ENCODE assay signal across 8 cellular contexts in the genomic region with DNA sequence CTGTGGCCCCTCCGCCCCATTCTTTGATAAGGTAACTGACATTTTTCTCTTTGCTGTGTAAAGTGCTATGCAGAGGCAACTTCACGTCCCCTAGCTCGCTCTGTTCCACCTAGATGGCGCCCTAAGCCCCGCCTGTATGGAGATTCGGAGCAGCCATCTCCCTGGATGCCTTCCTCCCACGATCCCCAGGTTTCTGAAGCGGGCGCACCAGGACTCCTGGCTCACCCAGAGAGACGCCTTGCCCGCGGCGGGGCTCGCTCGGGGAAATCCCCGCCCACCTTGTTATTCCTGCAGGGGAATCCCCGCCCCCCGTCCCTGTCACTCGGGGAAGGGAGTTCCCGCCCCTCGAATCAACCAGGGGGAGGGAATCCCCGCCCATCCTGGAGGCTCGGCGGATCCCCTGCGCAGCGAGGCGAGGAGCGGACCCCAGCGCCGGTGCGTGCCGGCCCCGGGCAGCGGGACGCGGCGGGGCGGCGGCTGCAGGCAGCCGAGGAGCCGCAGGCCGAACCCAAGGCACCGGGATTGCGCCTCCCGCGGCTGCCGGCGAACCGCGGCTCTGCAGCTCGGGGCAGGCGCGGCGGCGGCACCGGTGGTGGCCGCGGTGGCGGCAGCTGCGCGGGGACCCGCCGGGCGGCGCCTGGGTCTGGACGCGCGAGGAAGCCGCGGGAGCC. TPM values are rescaled to one million over a fixed set of nuclear protein-coding genes. Genes with fewer than 3 reads are reported as not detected.
DNase-seq lines count a peak whose midpoint lies in the region; ATAC-seq and TF ChIP-seq lines count a peak whose summit lies in the region.

A gene (plus strand): TSS at position 384 of the 671 bp plus-strand sequence.

- peak within 1 kb of the TSS; percentile 69 for H3K9ac ChIP-seq in mesendoderm (ENCODE audit: low read length)

- H3K4me2 ChIP-seq in mesendoderm (ENCODE audit: low read length): peak within 1 kb of the TSS; percentile 63

- H3K4me1 ChIP-seq in BE2C (peaks cover 4% of the 10 kb centered on the region; the same call in 1 of the 2 replicates), mesendoderm (ENCODE audit: control insufficient read depth, low read depth, low read length) (no peaks in the 10 kb centered on the region)

- peak; percentile 59 for TF ChIP-seq CTCF in BE2C (IDR thresholded peaks at IDR 0.05; ENCODE audit: low read depth, low read length)

- peaks cover 8 to 11% of the 10 kb centered on the region in 2 donors for H3K4me1 Mint-ChIP-seq in effector memory CD8-positive, alpha-beta T cell (ENCODE audit: low read depth in 2 of 2)

- peak within 1 kb of the TSS; percentile 71 for H3K4me3 ChIP-seq in BE2C (ENCODE audit: low read depth, low read length)
- H3K4me3 ChIP-seq in mesendoderm (ENCODE audit: low read length): peak within 1 kb of the TSS; percentile 48

- no peaks in the 10 kb centered on the region for H3K9me3 ChIP-seq in BE2C

- no peak within 1 kb of the TSS for H2BK5ac ChIP-seq in mesendoderm (ENCODE audit: low read length)

- H3K56ac ChIP-seq in mesendoderm (ENCODE audit: low read length): peak within 1 kb of the TSS; percentile 78

- H3K36me3 Mint-ChIP-seq in effector memory CD8-positive, alpha-beta T cell (ENCODE audit: insufficient read depth): no peaks in the 10 kb centered on the region

- WGBS in mesendoderm (ENCODE audit: extremely low coverage, insufficient coverage, low lambda C conversion rate): no CpG with 5 or more reads among the region's 70 CpGs

- no peaks in the 10 kb centered on the region for H3K79me2 ChIP-seq in mesendoderm (ENCODE audit: control insufficient read depth, insufficient read depth, low read length)

- H3K27me3 ChIP-seq in BE2C (0 out of 2 replicates have a peak, but pooled peaks cover 3% of the 10 kb centered on the region), mesendoderm (ENCODE audit: insufficient read depth, low read length, poor library complexity) (no peaks in the 10 kb centered on the region)

- ATAC-seq in GM19324 (IDR thresholded peaks at IDR 0.05; ENCODE audit: low FRiP score, unreplicated experiment): peak; percentile 85
- peak; percentile 71 for ATAC-seq in HG03442 (IDR thresholded peaks at IDR 0.05; ENCODE audit: unreplicated experiment)
- peak; percentile 77 for ATAC-seq in effector memory CD8-positive, alpha-beta T cell (replicated peaks)

- no peak within 1 kb of the TSS for H3K4ac ChIP-seq in mesendoderm (ENCODE audit: low read depth, low read length)

- no peaks in the 10 kb centered on the region for H3K9me3 Mint-ChIP-seq in effector memory CD8-positive, alpha-beta T cell

- H2BK15ac ChIP-seq in mesendoderm (replicated peaks; ENCODE audit: low read depth): no peak within 1 kb of the TSS

- H3K27me3 Mint-ChIP-seq in effector memory CD8-positive, alpha-beta T cell: peaks cover 25 to 33% of the 10 kb centered on the region in 2 donors

- no peak within 1 kb of the TSS for H3K27ac ChIP-seq in mesendoderm (ENCODE audit: low read depth, low read length)

- H3K36me3 ChIP-seq in BE2C: no peaks in the 10 kb centered on the region
- H3K36me3 ChIP-seq in mesendoderm (ENCODE audit: control insufficient read depth, insufficient read depth, low read length): no peaks in the 10 kb centered on the region

- H3K23ac ChIP-seq in mesendoderm (ENCODE audit: low read length): no peak within 1 kb of the TSS

- no peak within 1 kb of the TSS for H4K5ac ChIP-seq in mesendoderm (ENCODE audit: low read length)

- DNase-seq in BE2C: peak; percentile 96
- peak; percentile 75 for DNase-seq in NCI-H774 (lab: John Stamatoyannopoulos, UW)
- peak; percentile 22 to 48 for DNase-seq in activated CD8-positive, alpha-beta memory T cell treated with anti-CD3 and anti-CD28 coated beads for 1 hour (ENCODE audit: extremely low read depth in 1 of 2, low read depth in 1 of 2)
- DNase-seq in effector memory CD8-positive, alpha-beta T cell: peak; percentile 41 to 61 (median 53)
- DNase-seq in mesendoderm: peak; percentile 79
- DNase-seq in stimulated activated CD8-positive, alpha-beta memory T cell treated with anti-CD3 and anti-CD28 coated beads, Interleukin-15, amount 100 ng/mL, for 1 hour (ENCODE audit: low read depth): peak; percentile 38

- H3K18ac ChIP-seq in mesendoderm (ENCODE audit: low read length): peak within 1 kb of the TSS; percentile 20

- H3K79me1 ChIP-seq in mesendoderm (ENCODE audit: low read length): no peaks in the 10 kb centered on the region

- no peak within 1 kb of the TSS for H2AK5ac ChIP-seq in mesendoderm (ENCODE audit: low read length)

- H2BK120ac ChIP-seq in mesendoderm (ENCODE audit: low read depth, low read length): no peak within 1 kb of the TSS

- no peak within 1 kb of the TSS for H4K8ac ChIP-seq in mesendoderm (ENCODE audit: low read depth, low read length)

- H3K27ac Mint-ChIP-seq in effector memory CD8-positive, alpha-beta T cell: peak within 1 kb of the TSS in 1 of 2 donors; percentile 78

- H3K4me3 Mint-ChIP-seq in effector memory CD8-positive, alpha-beta T cell: peak within 1 kb of the TSS; percentile 83 to 87

RNA-seq across cellular contexts. Expression of the gene that starts here (rescaled TPM):
- polyA plus RNA-seq in BE2C (2012; ENCODE audit: insufficient read depth, insufficient read length, low read depth): 2.2 TPM
- 1.6 TPM for polyA plus RNA-seq in mesendoderm (2013, experiment 1 of 2)
- polyA plus RNA-seq in mesendoderm (2013, experiment 2 of 2): 1.6 TPM

Comparison
In these comparisons a context has a peak if more than half of its experiments do, and no peak if none do; other contexts are left out.
1. DNase-seq: peak in every context shown above with its lines; median percentile 96 in BE2C; 79 in mesendoderm; 75 in NCI-H774; 53 in effector memory CD8-positive, alpha-beta T cell; 38 in stimulated activated CD8-positive, alpha-beta memory T cell treated with anti-CD3 and anti-CD28 coated beads, Interleukin-15, amount 100 ng/mL, for 1 hour; 35 in activated CD8-positive, alpha-beta memory T cell treated with anti-CD3 and anti-CD28 coated beads for 1 hour.